In the genomic region with DNA sequence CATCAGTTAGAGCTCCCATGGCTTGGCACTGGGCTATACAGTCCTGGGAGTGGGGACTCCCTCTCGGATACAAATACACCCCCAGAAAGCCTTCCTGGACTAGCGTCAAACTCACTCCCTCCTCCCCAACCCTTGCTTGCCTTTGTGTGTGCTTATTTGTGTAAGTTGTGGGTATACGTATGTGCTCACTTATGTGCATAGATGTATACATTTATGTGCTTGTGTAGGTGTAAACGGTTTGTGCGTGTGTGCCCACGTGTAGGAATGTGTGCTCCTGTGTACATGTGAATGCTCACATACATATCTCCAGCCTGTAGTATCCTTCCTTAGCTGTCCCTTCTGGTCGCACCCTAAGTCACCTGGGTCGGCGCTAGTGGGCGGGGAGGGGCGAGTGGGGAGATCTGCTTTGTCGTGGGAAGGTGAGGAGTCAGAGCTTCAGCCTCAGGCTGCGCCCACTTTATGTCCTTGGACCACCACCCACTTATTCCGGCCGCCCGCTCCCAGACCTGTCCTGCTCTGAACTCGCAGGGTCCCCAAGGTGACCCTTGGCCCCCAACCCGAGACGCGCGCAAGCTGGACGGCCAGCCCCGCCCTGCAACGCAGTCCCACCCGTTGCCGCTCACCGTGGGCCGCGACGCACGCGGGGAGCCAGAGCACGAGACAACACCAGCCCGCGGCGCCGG, we compare ENCODE assay signal across 8 cellular contexts. TPM values are rescaled to one million over a fixed set of nuclear protein-coding genes. Genes with fewer than 3 reads are reported as not detected.
DNase-seq lines count a peak whose midpoint lies in the region; ATAC-seq and TF ChIP-seq lines count a peak whose summit lies in the region.

No MANE protein-coding gene starts in this region.

- no peaks in the 10 kb centered on the region for H3K9me3 Mint-ChIP-seq in activated naive CD4-positive, alpha-beta T cell treated with anti-CD3 and anti-CD28 coated beads, Interleukin-2, amount 50 U/mL, for 72 hours

- no peak overlapping the region for H2BK15ac ChIP-seq in IMR-90 (ENCODE audit: low read depth, low read length)

- peak overlapping the region; percentile 13 to 30; a peak in 2 of 4 replicates for H4K8ac ChIP-seq in IMR-90 (ENCODE audit: low read depth in 2 of 2, low read length in 2 of 2)

- H2BK20ac ChIP-seq in IMR-90 (ENCODE audit: low read depth, low read length): no peak overlapping the region

- no peaks in the 10 kb centered on the region for H3K27me3 ChIP-seq in BLaER1 treated with 17β-estradiol and CSF1 and Interleukin-3, amounts not matched to agents 10 nM and 100 nM
- H3K27me3 ChIP-seq in IMR-90 (ENCODE audit: control insufficient read depth, insufficient read depth, low read length) (no peaks in the 10 kb centered on the region), iPS DF 6.9 (ENCODE audit: control insufficient read depth, insufficient read depth, low read length) (no peaks in the 10 kb centered on the region)

- H3K36me3 ChIP-seq in BLaER1 treated with 17β-estradiol and CSF1 and Interleukin-3, amounts not matched to agents 10 nM and 100 nM: peaks cover 28 to 52% (median 44%) of the 10 kb centered on the region in 11 experiments
- H3K36me3 ChIP-seq in IMR-90 (ENCODE audit: control insufficient read depth, insufficient read depth, low read length) (peaks cover 1% of the 10 kb centered on the region), iPS DF 6.9 (ENCODE audit: control insufficient read depth, insufficient read depth, low read length) (no peaks in the 10 kb centered on the region)

- peak overlapping the region; percentile 84 to 99 (median 97) for H3K9ac ChIP-seq in BLaER1 treated with 17β-estradiol and CSF1 and Interleukin-3, amounts not matched to agents 10 nM and 100 nM
- peak overlapping the region; percentile 23; the same call in 1 of the 2 replicates for H3K9ac ChIP-seq in IMR-90 (ENCODE audit: low read depth, low read length)

- peak overlapping the region; percentile 88 to 97 for H3K27ac Mint-ChIP-seq in activated naive CD4-positive, alpha-beta T cell treated with anti-CD3 and anti-CD28 coated beads, Interleukin-2, amount 50 U/mL, for 72 hours

- intact Hi-C loops in IMR-90 (cut with micrococcal nuclease): loop anchor here (5.0 kb wide), 1 partner anchor 505 kb away; the partner anchor contains the start of gene TPRKB

- H2AK5ac ChIP-seq in IMR-90 (ENCODE audit: low read depth, low read length): peak overlapping the region; percentile 9; the same call in 1 of the 2 replicates

- peak overlapping the region; percentile 49 for H3K4ac ChIP-seq in IMR-90 (ENCODE audit: low read depth, low read length)

- DNase-seq in IMR-90 (no peak), iPS DF 6.9 (ENCODE audit: low read depth, low spot score) (no peak), NCI-H1105 treated with DMSO at 0.1 percent for 48 hours (lab: John Stamatoyannopoulos, UW) (no peak), ecto neural progenitor cell (ENCODE audit: low spot score) (no peak)
- peak in 1 of 2 donors; percentile 38 for DNase-seq in activated naive CD4-positive, alpha-beta T cell treated with anti-CD3 and anti-CD28 coated beads, Interleukin-2, amount 50 U/mL, for 72 hours (ENCODE audit: low spot score in 2 of 2)
- DNase-seq in stimulated activated CD4-positive, alpha-beta T cell treated with anti-CD3 and anti-CD28 coated beads, Interleukin-1b, Interleukin-23, amount 100 ng/mL, for 48 hours: peak; percentile 33

- peak overlapping the region; percentile 95 for H2AFZ ChIP-seq in IMR-90 (replicated peaks; ENCODE audit: low read length, poor library complexity)

- in situ Hi-C loops in IMR-90 (cut with MboI; ENCODE audit: low sequenced_read_pairs): no loop called here

- no peaks in the 10 kb centered on the region for H3K9me3 ChIP-seq in BLaER1 treated with 17β-estradiol and CSF1 and Interleukin-3, amounts not matched to agents 10 nM and 100 nM (replicated peaks in 1 of 11)
- no peaks in the 10 kb centered on the region for H3K9me3 ChIP-seq in IMR-90 (ENCODE audit: control insufficient read depth, insufficient read depth, low read length)
- H3K9me3 ChIP-seq in iPS DF 6.9 (ENCODE audit: control insufficient read depth, insufficient read depth, low read length): no peaks in the 10 kb centered on the region

- ATAC-seq in GM19324 (IDR thresholded peaks at IDR 0.05; ENCODE audit: low FRiP score, unreplicated experiment) (peak; percentile 1), IMR-90 (ENCODE audit: low read depth) (no peak)
- ATAC-seq in activated naive CD4-positive, alpha-beta T cell treated with anti-CD3 and anti-CD28 coated beads, Interleukin-2, amount 50 U/mL, for 72 hours: peak in 1 of 2 donors; percentile 5

- H3K36me3 Mint-ChIP-seq in activated naive CD4-positive, alpha-beta T cell treated with anti-CD3 and anti-CD28 coated beads, Interleukin-2, amount 50 U/mL, for 72 hours: peaks cover 30 to 33% of the 10 kb centered on the region in 2 donors

- peak overlapping the region; percentile 91; the same call in 1 of the 2 replicates for H3K23ac ChIP-seq in IMR-90 (ENCODE audit: low read depth, low read length)

- POLR2A ChIA-PET in IMR-90 (lab: Charles Lee; ENCODE audit: unreplicated experiment): interaction anchor here (0.6 kb wide), 1 partner anchor 35 kb away, joined by 4 read pairs; no protein-coding TSS in a partner anchor

- H2BK120ac ChIP-seq in IMR-90 (ENCODE audit: low read depth, low read length): no peak overlapping the region

- TF ChIP-seq POLR2A in IMR-90 (IDR thresholded peaks at IDR 0.05; ENCODE audit: low read depth, low read length): no peak

- no peak overlapping the region for H4K5ac ChIP-seq in IMR-90 (ENCODE audit: low read depth, low read length)

- H3K27ac ChIP-seq in BLaER1 treated with 17β-estradiol and CSF1 and Interleukin-3, amounts not matched to agents 10 nM and 100 nM: peak overlapping the region; percentile 27 to 98 (median 79); a peak in 21 of 22 replicates
- H3K27ac ChIP-seq in IMR-90 (ENCODE audit: insufficient read depth, low read length): peak overlapping the region; percentile 26; the same call in 1 of the 2 replicates
- no peak overlapping the region for H3K27ac ChIP-seq in iPS DF 6.9 (ENCODE audit: low read length)

- peak overlapping the region; percentile 22 for H2AK9ac ChIP-seq in IMR-90 (replicated peaks; ENCODE audit: low read depth, low read length, poor library complexity)

- no peak overlapping the region for H2BK5ac ChIP-seq in IMR-90 (ENCODE audit: low read depth, low read length, poor library complexity, severe bottlenecking)

- dilution Hi-C loops in IMR-90 (cut with HindIII; ENCODE audit: low sequenced_read_pairs, unreplicated experiment): no loop called here

- BruUV-seq in IMR-90 (replicated peaks; lab: Mats Ljungman, UMichigan): no TSS peak

- peaks cover 9% of the 10 kb centered on the region for H3K9me1 ChIP-seq in IMR-90 (ENCODE audit: insufficient read depth, low read length)

- TF ChIP-seq CTCF in IMR-90 (conservative IDR thresholded peaks at IDR 0.05; ENCODE audit: low read depth, low read length): no peak

- H3K56ac ChIP-seq in IMR-90 (ENCODE audit: extremely low read depth, insufficient read depth, low read length): no peak overlapping the region

- 0% methylated on average over 17 of the region's 37 CpGs; no CpG with 5 or more reads in 1 of the 2 experiments for WGBS in IMR-90 (ENCODE audit: extremely low coverage in 2 of 2, insufficient read length in 1 of 2), 2 experiments
- no CpG with 5 or more reads among the region's 37 CpGs for WGBS in iPS DF 6.9 (ENCODE audit: insufficient coverage, insufficient read length)

- peaks cover 5 to 35% of the 10 kb centered on the region in 2 experiments for H3K79me1 ChIP-seq in IMR-90 (ENCODE audit: low read depth in 1 of 2, low read length in 2 of 2)

- peak overlapping the region; percentile 81 to 100 (median 93) for H3K4me2 ChIP-seq in BLaER1 treated with 17β-estradiol and CSF1 and Interleukin-3, amounts not matched to agents 10 nM and 100 nM
- peak overlapping the region; percentile 95 for H3K4me2 ChIP-seq in IMR-90 (ENCODE audit: low read depth, low read length)

- H3K18ac ChIP-seq in IMR-90 (ENCODE audit: low read depth, low read length): no peak overlapping the region

- peak overlapping the region; percentile 79 to 100 (median 91) for H3K4me3 ChIP-seq in BLaER1 treated with 17β-estradiol and CSF1 and Interleukin-3, amounts not matched to agents 10 nM and 100 nM
- H3K4me3 ChIP-seq in IMR-90 (ENCODE audit: insufficient read depth, low read depth, low read length): peak overlapping the region; percentile 51
- peak overlapping the region; percentile 74 for H3K4me3 ChIP-seq in iPS DF 6.9 (ENCODE audit: low read length)

- peak overlapping the region; percentile 24; the same call in 1 of the 2 replicates for H3K14ac ChIP-seq in IMR-90 (replicated peaks; ENCODE audit: low read depth, low read length)

- H4K20me1 ChIP-seq in BLaER1 treated with 17β-estradiol and CSF1 and Interleukin-3, amounts not matched to agents 10 nM and 100 nM: peaks cover 28 to 34% (median 31%) of the 10 kb centered on the region in 11 experiments; a peak in 21 of 22 replicates
- peaks cover 35% of the 10 kb centered on the region for H4K20me1 ChIP-seq in IMR-90 (ENCODE audit: insufficient read depth, low read length)

- peaks cover 30 to 35% (median 32%) of the 10 kb centered on the region in 10 experiments for H3K4me1 ChIP-seq in BLaER1 treated with 17β-estradiol and CSF1 and Interleukin-3, amounts not matched to agents 10 nM and 100 nM
- peaks cover 5% of the 10 kb centered on the region; the same call in 1 of the 2 replicates for H3K4me1 ChIP-seq in IMR-90 (ENCODE audit: control insufficient read depth, insufficient read depth, low read length)
- H3K4me1 ChIP-seq in iPS DF 6.9 (ENCODE audit: control insufficient read depth, insufficient read depth, low read length): peaks cover 2% of the 10 kb centered on the region; the same call in 1 of the 2 replicates

- no peak for TF ChIP-seq RAD21 in IMR-90 (IDR thresholded peaks at IDR 0.05; ENCODE audit: low read length)

- no peak overlapping the region for H4K91ac ChIP-seq in IMR-90 (ENCODE audit: insufficient read depth, low read depth, low read length)

- CTCF ChIA-PET in IMR-90 (lab: Yijun Ruan, JAX): no interaction called here

RNA-seq across cellular contexts. Expression of gene PRADC1, which starts 0.4 kb away (rescaled TPM):
- total RNA-seq in IMR-90 (2012; rRNA removed): 13.1 and 14.4 TPM in 2 replicates
- polyA plus RNA-seq in IMR-90 (2012; rRNA removed): 18.4 and 23.1 TPM in 2 replicates
- 18.4 and 22.8 TPM in 2 replicates for polyA plus RNA-seq in IMR-90 (2012; cell fraction: cytosol; rRNA removed)
- polyA plus RNA-seq in IMR-90 (2012; cell fraction: nucleus; rRNA removed; ENCODE audit: low replicate concordance): 5.8 and 9.0 TPM in 2 replicates
- 10 to 100 TPM; 11.5 to 24.7 TPM for total RNA-seq in activated naive CD4-positive, alpha-beta T cell treated with anti-CD3 and anti-CD28 coated beads, Interleukin-2, amount 50 U/mL, for 72 hours

RNA-seq across cellular contexts. Expression of gene CCT7, which starts 1.5 kb away (rescaled TPM):
- total RNA-seq in IMR-90 (2012; rRNA removed): 557 and 575 TPM in 2 replicates
- 321 and 329 TPM in 2 replicates for polyA plus RNA-seq in IMR-90 (2012; rRNA removed)
- polyA plus RNA-seq in IMR-90 (2012; cell fraction: cytosol; rRNA removed): 226 and 323 TPM in 2 replicates
- 107 and 114 TPM in 2 replicates for polyA plus RNA-seq in IMR-90 (2012; cell fraction: nucleus; rRNA removed; ENCODE audit: low replicate concordance)
- 100 to 1,000 TPM; 417 to 503 TPM for total RNA-seq in activated naive CD4-positive, alpha-beta T cell treated with anti-CD3 and anti-CD28 coated beads, Interleukin-2, amount 50 U/mL, for 72 hours

RNA-seq across cellular contexts. Expression of gene SMYD5, which starts 18.6 kb away (rescaled TPM):
- 18.9 and 19.7 TPM in 2 replicates for total RNA-seq in IMR-90 (2012; rRNA removed)
- 16.9 and 17.8 TPM in 2 replicates for polyA plus RNA-seq in IMR-90 (2012; rRNA removed)
- polyA plus RNA-seq in IMR-90 (2012; cell fraction: cytosol; rRNA removed): 10.8 and 12.0 TPM in 2 replicates
- 36.5 and 44.1 TPM in 2 replicates for polyA plus RNA-seq in IMR-90 (2012; cell fraction: nucleus; rRNA removed; ENCODE audit: low replicate concordance)
- 10 to 100 TPM; 36.0 to 41.1 TPM for total RNA-seq in activated naive CD4-positive, alpha-beta T cell treated with anti-CD3 and anti-CD28 coated beads, Interleukin-2, amount 50 U/mL, for 72 hours

RNA-seq across cellular contexts. Expression of gene NOTO, which starts 30.2 kb away (rescaled TPM):
- not detected in 2 replicates for total RNA-seq in IMR-90 (2012; rRNA removed)
- polyA plus RNA-seq in IMR-90 (2012; rRNA removed): not detected in 2 replicates
- polyA plus RNA-seq in IMR-90 (2012; cell fraction: cytosol; rRNA removed): not detected in 2 replicates
- not detected in 2 replicates for polyA plus RNA-seq in IMR-90 (2012; cell fraction: nucleus; rRNA removed; ENCODE audit: low replicate concordance)
- total RNA-seq in activated naive CD4-positive, alpha-beta T cell treated with anti-CD3 and anti-CD28 coated beads, Interleukin-2, amount 50 U/mL, for 72 hours: not detected

RNA-seq across cellular contexts. Expression of gene FBXO41, which starts 51.7 kb away (rescaled TPM):
- total RNA-seq in IMR-90 (2012; rRNA removed): 0.54 and 0.83 TPM in 2 replicates
- 3.4 and 3.7 TPM in 2 replicates for polyA plus RNA-seq in IMR-90 (2012; rRNA removed)
- polyA plus RNA-seq in IMR-90 (2012; cell fraction: cytosol; rRNA removed): 1.5 and 2.1 TPM in 2 replicates
- polyA plus RNA-seq in IMR-90 (2012; cell fraction: nucleus; rRNA removed; ENCODE audit: low replicate concordance): 13.6 and 17.8 TPM in 2 replicates
- total RNA-seq in activated naive CD4-positive, alpha-beta T cell treated with anti-CD3 and anti-CD28 coated beads, Interleukin-2, amount 50 U/mL, for 72 hours: 10 to 100 TPM; 16.0 to 41.5 TPM
